19 cellular contexts compared by ENCODE assay signal in the genomic region with DNA sequence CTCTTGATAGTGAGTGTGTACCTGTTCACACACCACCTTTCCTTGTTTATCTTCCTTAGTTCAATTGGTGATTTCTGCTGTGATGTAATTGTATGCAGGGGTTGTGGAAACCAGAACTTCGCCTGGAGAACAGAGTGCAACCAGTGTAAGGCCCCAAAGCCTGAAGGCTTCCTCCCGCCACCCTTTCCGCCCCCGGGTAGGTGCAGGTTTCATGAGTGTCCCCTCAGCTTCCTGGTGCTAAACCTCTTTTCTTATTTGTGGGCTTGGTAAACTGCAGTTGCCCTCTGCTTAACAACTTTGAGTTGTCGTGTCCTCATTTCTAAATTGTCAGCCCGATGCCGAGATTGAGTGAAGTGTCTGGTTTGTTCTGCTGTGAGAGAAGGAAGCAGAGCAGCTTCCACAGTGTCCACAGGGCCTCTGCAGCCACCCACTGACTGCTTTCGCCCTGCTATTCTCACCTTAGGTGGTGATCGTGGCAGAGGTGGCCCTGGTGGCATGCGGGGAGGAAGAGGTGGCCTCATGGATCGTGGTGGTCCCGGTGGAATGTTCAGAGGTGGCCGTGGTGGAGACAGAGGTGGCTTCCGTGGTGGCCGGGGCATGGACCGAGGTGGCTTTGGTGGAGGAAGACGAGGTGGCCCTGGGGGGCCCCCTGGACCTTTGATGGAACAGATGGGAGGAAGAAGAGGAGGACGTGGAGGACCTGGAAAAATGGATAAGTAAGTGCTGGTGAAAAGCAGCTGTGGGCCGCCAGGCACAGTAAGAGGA. TPM values are rescaled to one million over a fixed set of nuclear protein-coding genes. Genes with fewer than 3 reads are reported as not detected.
DNase-seq lines count a peak whose midpoint lies in the region; ATAC-seq, FAIRE-seq and TF ChIP-seq lines count a peak whose summit lies in the region.
"Had no signal": no experiment of that assay in that cellular context is flagged by ENCODE, and none has a peak within 500 bp of the region (broad histone marks: within the 10 kb centered on the region; RNA-seq: fewer than 3 reads in every experiment).

No MANE protein-coding gene starts in this region.

- CTCF ChIA-PET in Caco-2 (lab: Charles Lee) (no interaction called here), GM12878 (lab: Yijun Ruan, JAX) (no interaction called here)

- H3K4me1 ChIP-seq in Caco-2 (no peaks in the 10 kb centered on the region), GM12878 (ENCODE audit: control insufficient read depth, insufficient read depth, low read length) (no peaks in the 10 kb centered on the region), SJCRH30 (no peaks in the 10 kb centered on the region), GM23338 (ENCODE audit: insufficient read depth) (no peaks in the 10 kb centered on the region)

- intact Hi-C loops in Caco-2 (cut with micrococcal nuclease; ENCODE audit: unreplicated experiment) = no loop called here
- intact Hi-C loops in GM12878 (cut with micrococcal nuclease; ENCODE audit: unreplicated experiment) = no loop called here

- H3K4me3 ChIP-seq in Caco-2 (ENCODE audit: low read depth, low read length) (no peak overlapping the region), GM12878 (no peak overlapping the region), SJCRH30 (no peak overlapping the region), GM23338 (no peak overlapping the region)
- H3K4me3 ChIP-seq: gastroesophageal sphincter, prostate gland, suprapubic skin had no signal

- no peaks in the 10 kb centered on the region for H3K4me1 Mint-ChIP-seq in Caco-2 (ENCODE audit: low read depth, unreplicated experiment)
- peaks cover 3 to 15% (median 10%) of the 10 kb centered on the region in 4 donors for H3K4me1 Mint-ChIP-seq in naive thymus-derived CD8-positive, alpha-beta T cell
- peaks cover 8% of the 10 kb centered on the region for H3K4me1 Mint-ChIP-seq in GM23338

- no peaks in the 10 kb centered on the region for H3K9me2 ChIP-seq in GM23338 (ENCODE audit: insufficient read depth)

- 0 out of 2 replicates have a peak overlapping the region, but pooled peaks have one; percentile 12 for H3K27ac ChIP-seq in 22Rv1
- no peak overlapping the region for H3K27ac ChIP-seq in GM12878 (ENCODE audit: control insufficient read depth, insufficient read depth)
- H3K27ac ChIP-seq in SJCRH30 = no peak overlapping the region
- H3K27ac ChIP-seq in GM23338 (ENCODE audit: low read depth) = no peak overlapping the region
- H3K27ac ChIP-seq: gastroesophageal sphincter, prostate gland, suprapubic skin, VCaP had no signal

- TF ChIP-seq CTCF in 22Rv1 (IDR thresholded peaks at IDR 0.05) = no peak
- TF ChIP-seq CTCF in Caco-2 (IDR thresholded peaks at IDR 0.05; ENCODE audit: insufficient read depth in 1 of 2, low read depth in 1 of 2, low read length in 1 of 2, severe bottlenecking in 1 of 2, unreplicated experiment in 1 of 2) = no peak
- TF ChIP-seq CTCF in GM12878 (IDR thresholded peaks at IDR 0.05 in 2 of 3, conservative IDR thresholded peaks at IDR 0.05 in 1 of 3; ENCODE audit: control insufficient read depth in 2 of 3, extremely low read depth in 1 of 3, insufficient read depth in 1 of 3, low read depth in 3 of 3, low read length in 3 of 3) = no peak
- no peak for TF ChIP-seq CTCF in GM23338 (conservative IDR thresholded peaks at IDR 0.05; ENCODE audit: low read depth in 2 of 2)

- 97% methylated on average over 17 of the region's 19 CpGs for WGBS in GM12878 (ENCODE audit: insufficient coverage, insufficient replicate concordance, low lambda C conversion rate, missing lambda C conversion rate)

- H3K9ac ChIP-seq in GM12878 (ENCODE audit: control insufficient read depth, insufficient read depth, low read length) = no peak overlapping the region

- H3K79me2 ChIP-seq in GM12878 (ENCODE audit: control insufficient read depth, insufficient read depth, low read length) (no peaks in the 10 kb centered on the region), GM23338 (replicated peaks; ENCODE audit: insufficient read depth) (0 out of 2 replicates have a peak, but pooled peaks cover 7% of the 10 kb centered on the region)

- TF ChIP-seq EP300 in GM12878 (IDR thresholded peaks at IDR 0.05; ENCODE audit: borderline replicate concordance in 1 of 2, control insufficient read depth in 1 of 2, low read depth in 2 of 2, low read length in 2 of 2) = no peak

- H3K27me3 Mint-ChIP-seq in Caco-2 (ENCODE audit: insufficient read depth, unreplicated experiment) (no peaks in the 10 kb centered on the region), GM23338 (ENCODE audit: insufficient read depth, low read depth, poor library complexity) (peaks cover 22% of the 10 kb centered on the region)
- peaks cover 0 to 4% (median 0%) of the 10 kb centered on the region in 5 donors for H3K27me3 Mint-ChIP-seq in naive thymus-derived CD8-positive, alpha-beta T cell
- H3K27me3 Mint-ChIP-seq: activated naive CD8-positive, alpha-beta T cell had no signal

- peak in 1 of 2 experiments; percentile 23 for DNase-seq in Caco-2
- no peak for DNase-seq in GM12878 (ENCODE audit: low read depth, low spot score)
- DNase-seq in naive thymus-derived CD8-positive, alpha-beta T cell = no peak
- DNase-seq in SJCRH30 = no peak
- DNase-seq in GM23338 (ENCODE audit: low spot score) = no peak
- no peak for DNase-seq in RPMI8226
- DNase-seq: AML-193; dermis blood vessel endothelial cell; MM.1S; NCI-H187; NCI-H226; stimulated activated CD4-positive, alpha-beta T cell treated with anti-CD3 and anti-CD28 coated beads, Interleukin-4, amount 100 ng/mL, for 4 hours had no signal

- H2AFZ ChIP-seq in GM12878 (ENCODE audit: control insufficient read depth, low read depth, low read length) = no peak overlapping the region
- no peak overlapping the region for H2AFZ ChIP-seq in GM23338

- no peaks in the 10 kb centered on the region for H3K27me3 ChIP-seq in Caco-2 (replicated peaks; ENCODE audit: control insufficient read depth, insufficient read depth, low read length)
- H3K27me3 ChIP-seq in GM12878 (replicated peaks in 1 of 2; ENCODE audit: control insufficient read depth in 2 of 2, insufficient read depth in 2 of 2, low read length in 1 of 2) = no peaks in the 10 kb centered on the region
- H3K27me3 ChIP-seq in SJCRH30 = no peaks in the 10 kb centered on the region
- no peaks in the 10 kb centered on the region for H3K27me3 ChIP-seq in GM23338 (ENCODE audit: insufficient read depth)
- H3K27me3 ChIP-seq: gastroesophageal sphincter, suprapubic skin had no signal

- in situ Hi-C loops in GM12878 (cut with MboI) = no loop called here

- H4K20me1 ChIP-seq in GM12878 (ENCODE audit: control insufficient read depth, insufficient read depth) = no peaks in the 10 kb centered on the region
- H4K20me1 ChIP-seq in GM23338 (replicated peaks; ENCODE audit: insufficient read depth) = peaks cover 39% of the 10 kb centered on the region

- H3K36me3 ChIP-seq in Caco-2 (ENCODE audit: control insufficient read depth, insufficient read depth, low read length) (peaks cover 2% of the 10 kb centered on the region), GM12878 (ENCODE audit: control insufficient read depth in 2 of 2, insufficient read depth in 2 of 2, low read length in 1 of 2) (peaks cover 34 to 45% of the 10 kb centered on the region in 2 experiments), SJCRH30 (peaks cover 56% of the 10 kb centered on the region), GM23338 (ENCODE audit: insufficient read depth) (peaks cover 62% of the 10 kb centered on the region)

- SMC1A ChIA-PET in GM12878 (lab: Charles Lee; ENCODE audit: uncharacterized antibody, unreplicated experiment) = no interaction called here

- RAD21 ChIA-PET in GM12878 (lab: Charles Lee; ENCODE audit: unreplicated experiment) = no interaction called here

- peaks cover 83% of the 10 kb centered on the region for H3K36me3 Mint-ChIP-seq in Caco-2 (ENCODE audit: insufficient read depth, unreplicated experiment)
- H3K36me3 Mint-ChIP-seq in naive thymus-derived CD8-positive, alpha-beta T cell = peaks cover 6 to 72% (median 20%) of the 10 kb centered on the region in 3 donors
- H3K36me3 Mint-ChIP-seq in GM23338 (ENCODE audit: low read depth) = peaks cover 72% of the 10 kb centered on the region

- H3K9me3 ChIP-seq in Caco-2 (no peaks in the 10 kb centered on the region), GM12878 (replicated peaks; ENCODE audit: control insufficient read depth, insufficient read depth, low read length) (no peaks in the 10 kb centered on the region), SJCRH30 (replicated peaks) (no peaks in the 10 kb centered on the region)
- H3K9me3 ChIP-seq: gastroesophageal sphincter, prostate gland, suprapubic skin had no signal

- H3K4me3 Mint-ChIP-seq in Caco-2 (ENCODE audit: unreplicated experiment) (no peak overlapping the region), GM23338 (no peak overlapping the region)
- peak overlapping the region in 1 of 10 donors; percentile 10 for H3K4me3 Mint-ChIP-seq in naive thymus-derived CD8-positive, alpha-beta T cell
- H3K4me3 Mint-ChIP-seq: activated naive CD8-positive, alpha-beta T cell; IgD-negative memory B cell had no signal

- H3K9me3 Mint-ChIP-seq in Caco-2 (ENCODE audit: unreplicated experiment) = no peaks in the 10 kb centered on the region
- H3K9me3 Mint-ChIP-seq in naive thymus-derived CD8-positive, alpha-beta T cell = no peaks in the 10 kb centered on the region
- H3K9me3 Mint-ChIP-seq in GM23338 = no peaks in the 10 kb centered on the region; the same call in 2 of the 3 replicates
- H3K9me3 Mint-ChIP-seq: IgD-negative memory B cell had no signal

- ATAC-seq in GM12878 (no peak), GM23338 (no peak)
- no peak for ATAC-seq in naive thymus-derived CD8-positive, alpha-beta T cell
- ATAC-seq: gastroesophageal sphincter had no signal

- TF ChIP-seq POLR2A in GM12878 (IDR thresholded peaks at IDR 0.05; ENCODE audit: low read depth, low read length) = peak; percentile 73

- FAIRE-seq in GM12878 (lab: Jason Lieb, UNC) = no peak

- peaks cover 67% of the 10 kb centered on the region for H3F3A ChIP-seq in GM23338 (replicated peaks; ENCODE audit: low read depth)

- no peak overlapping the region for H3K27ac Mint-ChIP-seq in Caco-2 (ENCODE audit: unreplicated experiment)
- H3K27ac Mint-ChIP-seq in naive thymus-derived CD8-positive, alpha-beta T cell = peak overlapping the region in 7 of 10 donors; percentile 21 to 84 (median 48)
- H3K27ac Mint-ChIP-seq in GM23338 = no peak overlapping the region; the same call in 1 of the 2 replicates
- H3K27ac Mint-ChIP-seq: activated naive CD8-positive, alpha-beta T cell had no signal

- TF ChIP-seq RAD21 in GM12878 (IDR thresholded peaks at IDR 0.05; ENCODE audit: insufficient read depth, low read depth, low read length) = no peak

- BruUV-seq in Caco-2 (replicated peaks; lab: Mats Ljungman, UMichigan) (TSS peak; percentile 95), GM12878 (replicated peaks; lab: Mats Ljungman, UMichigan) (TSS peak; percentile 89)

- H3K4me2 ChIP-seq in GM12878 (ENCODE audit: control insufficient read depth, insufficient read depth) (no peak overlapping the region), GM23338 (no peak overlapping the region)

- POLR2A ChIA-PET in Caco-2 (lab: Charles Lee) (no interaction called here), GM12878 (lab: Charles Lee) (interaction anchor here (1.0 kb wide), 1 partner anchor 12 kb away, joined by 3 read pairs; no protein-coding TSS in a partner anchor)
- POLR2A ChIA-PET in naive thymus-derived CD8-positive, alpha-beta T cell (lab: Charles Lee) = no interaction called here

RNA-seq across cellular contexts. Expression of a gene that starts 7.1 kb away (rescaled TPM):
- total RNA-seq in Caco-2 (2022) (20.4 and 21.1 TPM in 2 replicates), GM12878 (2014; rRNA removed) (not detected in 2 replicates), GM12878 (2014; rRNA removed; fragmentation: Illumina TruSeq; extraction: Trizol) (not detected in 2 replicates), GM12878 (2021) (0.13 and 0.43 TPM in 2 replicates)
- total RNA-seq in GM12878 (2013; cell fraction: nucleolus; rRNA removed) = not detected in 2 replicates
- polyA plus RNA-seq in GM12878 (2011; ENCODE audit: low read depth) = not detected
- polyA plus RNA-seq in GM12878 (2011; rRNA removed) (not detected in 2 replicates), GM12878 (2014; fragmentation: Illumina TruSeq; extraction: Trizol) (not detected in 2 replicates), GM12878 (2014; fragmentation: Nextera tagmentation; extraction: Ambion mirVana) (not detected), GM12878 (2014; rRNA removed) (0.03 and 0.06 TPM in 2 replicates), GM12878 (2016; fragmentation: Nextera tagmentation; extraction: Ambion mirVana) (not detected), GM23338 (2016; fragmentation: Nextera tagmentation; extraction: Ambion mirVana) (3.7 and 5.2 TPM in 2 replicates)
- polyA plus RNA-seq in GM12878 (2011; cell fraction: cytosol; rRNA removed) = 0.07 TPM in 1 of 2 replicates, not detected in the other
- 0.13 and 0.28 TPM in 2 replicates for polyA plus RNA-seq in GM12878 (2011; cell fraction: nucleus; rRNA removed)
- 0.12 and 0.25 TPM in 2 replicates for polyA plus RNA-seq in GM12878 (2012)
- polyA minus RNA-seq in GM12878 (2011; rRNA and poly(A)+ RNA removed) = not detected in 2 replicates
- polyA minus RNA-seq in GM12878 (2011; cell fraction: cytosol; rRNA and poly(A)+ RNA removed) = not detected in 2 replicates
- not detected in 2 replicates for polyA minus RNA-seq in GM12878 (2011; cell fraction: nucleus; rRNA and poly(A)+ RNA removed)
- not detected for total RNA-seq in naive thymus-derived CD8-positive, alpha-beta T cell
- polyA plus RNA-seq in naive thymus-derived CD8-positive, alpha-beta T cell = under 1 TPM in 1 of 3 donors, not detected in 2; 0.54 TPM
- 5.0 and 6.4 TPM in 2 replicates for total RNA-seq in SJCRH30 (2014; rRNA removed; shearing (Covaris generic))
- total RNA-seq in GM23338 (2014; rRNA removed; shearing (Covaris generic)) = 4.9 and 9.5 TPM in 2 replicates

RNA-seq across cellular contexts. Expression of a gene that starts 16.2 kb away (rescaled TPM):
- total RNA-seq in Caco-2 (2022) (1.1 and 1.8 TPM in 2 replicates), GM12878 (2014; rRNA removed) (0.27 TPM in 1 of 2 replicates, not detected in the other), GM12878 (2014; rRNA removed; fragmentation: Illumina TruSeq; extraction: Trizol) (not detected in 2 replicates), GM12878 (2021) (0.32 and 0.46 TPM in 2 replicates)
- total RNA-seq in GM12878 (2013; cell fraction: nucleolus; rRNA removed) = not detected in 2 replicates
- not detected for polyA plus RNA-seq in GM12878 (2011; ENCODE audit: low read depth)
- polyA plus RNA-seq in GM12878 (2011; rRNA removed) (0.12 TPM in 1 of 2 replicates, not detected in the other), GM12878 (2014; fragmentation: Illumina TruSeq; extraction: Trizol) (not detected in 2 replicates), GM12878 (2014; fragmentation: Nextera tagmentation; extraction: Ambion mirVana) (not detected), GM12878 (2014; rRNA removed) (not detected in 2 replicates), GM12878 (2016; fragmentation: Nextera tagmentation; extraction: Ambion mirVana) (under 1 TPM; 0.17 to 0.24 TPM), GM23338 (2016; fragmentation: Nextera tagmentation; extraction: Ambion mirVana) (0.99 and 1.6 TPM in 2 replicates)
- polyA plus RNA-seq in GM12878 (2011; cell fraction: cytosol; rRNA removed) = 0.10 and 0.33 TPM in 2 replicates
- 0.51 and 0.92 TPM in 2 replicates for polyA plus RNA-seq in GM12878 (2011; cell fraction: nucleus; rRNA removed)
- polyA plus RNA-seq in GM12878 (2012) = 0.31 and 0.35 TPM in 2 replicates
- polyA minus RNA-seq in GM12878 (2011; rRNA and poly(A)+ RNA removed) = not detected in 2 replicates
- not detected in 2 replicates for polyA minus RNA-seq in GM12878 (2011; cell fraction: cytosol; rRNA and poly(A)+ RNA removed)
- not detected in 2 replicates for polyA minus RNA-seq in GM12878 (2011; cell fraction: nucleus; rRNA and poly(A)+ RNA removed)
- total RNA-seq in naive thymus-derived CD8-positive, alpha-beta T cell = 1 to 10 TPM in 1 of 2 experiments, under 1 TPM in 1; 0.49 to 1.3 TPM
- not detected for polyA plus RNA-seq in naive thymus-derived CD8-positive, alpha-beta T cell
- total RNA-seq in SJCRH30 (2014; rRNA removed; shearing (Covaris generic)) = 4.1 and 4.3 TPM in 2 replicates
- 0.54 and 3.0 TPM in 2 replicates for total RNA-seq in GM23338 (2014; rRNA removed; shearing (Covaris generic))
- polyA plus RNA-seq: IgD-negative memory B cell had no signal

RNA-seq across cellular contexts. Expression of a gene that starts 31.2 kb away (rescaled TPM):
- total RNA-seq in Caco-2 (2022) (343 and 358 TPM in 2 replicates), GM12878 (2014; rRNA removed) (339 and 342 TPM in 2 replicates), GM12878 (2014; rRNA removed; fragmentation: Illumina TruSeq; extraction: Trizol) (200 and 209 TPM in 2 replicates), GM12878 (2021) (307 and 325 TPM in 2 replicates)
- total RNA-seq in GM12878 (2013; cell fraction: nucleolus; rRNA removed) = 358 and 390 TPM in 2 replicates
- 140 TPM for polyA plus RNA-seq in GM12878 (2011; ENCODE audit: low read depth)
- polyA plus RNA-seq in GM12878 (2011; rRNA removed) (233 and 400 TPM in 2 replicates), GM12878 (2014; fragmentation: Illumina TruSeq; extraction: Trizol) (430 and 480 TPM in 2 replicates), GM12878 (2014; fragmentation: Nextera tagmentation; extraction: Ambion mirVana) (100 to 1,000 TPM; 130 to 180 TPM), GM12878 (2014; rRNA removed) (369 and 388 TPM in 2 replicates), GM12878 (2016; fragmentation: Nextera tagmentation; extraction: Ambion mirVana) (100 to 1,000 TPM; 426 to 464 TPM), GM23338 (2016; fragmentation: Nextera tagmentation; extraction: Ambion mirVana) (382 and 391 TPM in 2 replicates)
- 486 and 548 TPM in 2 replicates for polyA plus RNA-seq in GM12878 (2011; cell fraction: cytosol; rRNA removed)
- 908 and 919 TPM in 2 replicates for polyA plus RNA-seq in GM12878 (2011; cell fraction: nucleus; rRNA removed)
- 149 and 217 TPM in 2 replicates for polyA plus RNA-seq in GM12878 (2012)
- 345 and 478 TPM in 2 replicates for polyA minus RNA-seq in GM12878 (2011; rRNA and poly(A)+ RNA removed)
- polyA minus RNA-seq in GM12878 (2011; cell fraction: cytosol; rRNA and poly(A)+ RNA removed) = 124 and 140 TPM in 2 replicates
- polyA minus RNA-seq in GM12878 (2011; cell fraction: nucleus; rRNA and poly(A)+ RNA removed) = 141 and 185 TPM in 2 replicates
- total RNA-seq in naive thymus-derived CD8-positive, alpha-beta T cell = 100 to 1,000 TPM; 290 to 292 TPM
- 100 to 1,000 TPM; 141 to 215 (median 175) TPM for polyA plus RNA-seq in naive thymus-derived CD8-positive, alpha-beta T cell
- 275 and 298 TPM in 2 replicates for total RNA-seq in SJCRH30 (2014; rRNA removed; shearing (Covaris generic))
- 390 and 427 TPM in 2 replicates for total RNA-seq in GM23338 (2014; rRNA removed; shearing (Covaris generic))

RNA-seq across cellular contexts. Expression of a gene that starts 31.5 kb away (rescaled TPM):
- total RNA-seq in Caco-2 (2022) = 47.7 and 49.6 TPM in 2 replicates
- total RNA-seq in GM12878 (2013; cell fraction: nucleolus; rRNA removed) = 36.7 and 43.7 TPM in 2 replicates
- 30.7 and 37.9 TPM in 2 replicates for total RNA-seq in GM12878 (2014; rRNA removed)
- 10.0 and 11.9 TPM in 2 replicates for total RNA-seq in GM12878 (2014; rRNA removed; fragmentation: Illumina TruSeq; extraction: Trizol)
- total RNA-seq in GM12878 (2021) = 23.1 and 28.4 TPM in 2 replicates
- polyA plus RNA-seq in GM12878 (2011; ENCODE audit: low read depth) = 5.3 TPM
- polyA plus RNA-seq in GM12878 (2011; rRNA removed) = 3.8 and 8.6 TPM in 2 replicates
- polyA plus RNA-seq in GM12878 (2011; cell fraction: cytosol; rRNA removed) = 14.9 and 23.0 TPM in 2 replicates
- 23.5 and 35.8 TPM in 2 replicates for polyA plus RNA-seq in GM12878 (2011; cell fraction: nucleus; rRNA removed)
- 13.5 and 16.4 TPM in 2 replicates for polyA plus RNA-seq in GM12878 (2012)
- polyA plus RNA-seq in GM12878 (2014; fragmentation: Illumina TruSeq; extraction: Trizol) = 3.9 and 8.1 TPM in 2 replicates
- 1 to 10 TPM in 1 of 2 experiments, under 1 TPM in 1; 0.27 to 1.2 TPM for polyA plus RNA-seq in GM12878 (2014; fragmentation: Nextera tagmentation; extraction: Ambion mirVana)
- polyA plus RNA-seq in GM12878 (2014; rRNA removed) = 37.6 and 41.2 TPM in 2 replicates
- 10 to 100 TPM; 36.9 to 38.7 TPM for polyA plus RNA-seq in GM12878 (2016; fragmentation: Nextera tagmentation; extraction: Ambion mirVana)
- polyA minus RNA-seq in GM12878 (2011; rRNA and poly(A)+ RNA removed) = 3.6 and 9.5 TPM in 2 replicates
- polyA minus RNA-seq in GM12878 (2011; cell fraction: cytosol; rRNA and poly(A)+ RNA removed) = 2.9 and 6.8 TPM in 2 replicates
- 5.3 and 13.4 TPM in 2 replicates for polyA minus RNA-seq in GM12878 (2011; cell fraction: nucleus; rRNA and poly(A)+ RNA removed)
- total RNA-seq in naive thymus-derived CD8-positive, alpha-beta T cell = 10 to 100 TPM; 18.7 to 19.2 TPM
- 10 to 100 TPM in 1 of 3 donors, 1 to 10 TPM in 2; 4.7 to 13.1 (median 4.9) TPM for polyA plus RNA-seq in naive thymus-derived CD8-positive, alpha-beta T cell
- total RNA-seq in SJCRH30 (2014; rRNA removed; shearing (Covaris generic)) = 20.3 and 21.8 TPM in 2 replicates
- total RNA-seq in GM23338 (2014; rRNA removed; shearing (Covaris generic)) = 95.6 and 115 TPM in 2 replicates
- 55.0 and 60.3 TPM in 2 replicates for polyA plus RNA-seq in GM23338 (2016; fragmentation: Nextera tagmentation; extraction: Ambion mirVana)

Comparison
In these comparisons a context has a peak if more than half of its experiments do, and no peak if none do; other contexts are left out.
1. H3K27ac Mint-ChIP-seq: peak in naive thymus-derived CD8-positive, alpha-beta T cell (7 of 10); none in Caco-2 (single experiment) and GM23338 (single experiment).